Comparison of ENCODE assay signal across 25 cellular contexts in genomic region chr15:70923311-70924080, GRCh38. TPM values are rescaled to one million over a fixed set of nuclear protein-coding genes. Genes with fewer than 3 reads are reported as not detected.
"Had no signal": no experiment of that assay in that cellular context is flagged by ENCODE, and none has a peak within 500 bp of the region (broad histone marks: within the 10 kb centered on the region; RNA-seq: fewer than 3 reads in every experiment).

No MANE protein-coding gene starts in this region.

- H3K36me3 Mint-ChIP-seq: stimulated activated effector memory CD8-positive, alpha-beta T cell treated with anti-CD3 and anti-CD28 coated beads, Interleukin-12 subunit alpha, Interleukin-12 subunit beta, amount 100 ng/mL, for 72 hours; WTC11 had no signal

- H3K4me3 ChIP-seq: cardiac muscle cell, dorsolateral prefrontal cortex, esophagus squamous epithelium, mucosa of descending colon, right lobe of liver, skin epidermis, tibial nerve had no signal

- H3K27ac ChIP-seq: cardiac muscle cell, dorsolateral prefrontal cortex, esophagus squamous epithelium, right lobe of liver, skin epidermis, tibial nerve had no signal

- H3K4me1 ChIP-seq: esophagus squamous epithelium, right lobe of liver, tibial nerve had no signal

- FAIRE-seq: islet of Langerhans had no signal

- DNase-seq: activated CD4-positive, alpha-beta T cell treated with anti-CD3 and anti-CD28 coated beads, Interleukin-2, amount 50 U/mL, for 4 hours; activated CD8-positive, alpha-beta memory T cell treated with anti-CD3 and anti-CD28 coated beads for 24 hours; activated CD8-positive, alpha-beta memory T cell treated with anti-CD3 and anti-CD28 coated beads, Interleukin-2, amount 50 U/mL, for 4 hours; activated T-cell treated with anti-CD3 and anti-CD28 coated beads, Interleukin-2, amount 50 U/mL, for 24 hours; amniotic stem cell; dorsolateral prefrontal cortex; effector memory CD8-positive, alpha-beta T cell; esophagus squamous epithelium; hypothalamus; mesendoderm; mucosa of descending colon; nephron progenitor cell; right lobe of liver; stimulated activated CD4-positive, alpha-beta T cell treated with anti-CD3 and anti-CD28 coated beads, Interleukin-2, amount 100 ng/mL, for 24 hours; stimulated activated naive CD8-positive, alpha-beta T cell treated with anti-CD3 and anti-CD28 coated beads, Interleukin-15, amount 100 ng/mL, for 72 hours; T-helper 9 cell had no signal

- H3K9me3 ChIP-seq: esophagus squamous epithelium, mucosa of descending colon, right lobe of liver, tibial nerve had no signal

- H3K36me3 ChIP-seq: cardiac muscle cell, esophagus squamous epithelium, right lobe of liver had no signal

- ATAC-seq: activated naive CD4-positive, alpha-beta T cell treated with anti-CD3 and anti-CD28 coated beads, Interleukin-2, amount 50 U/mL, for 72 hours; activated T-helper 17 cell treated with anti-CD3 and anti-CD28 coated beads, Interleukin-2, amount 50 U/mL, for 72 hours; effector memory CD8-positive, alpha-beta T cell; mucosa of descending colon; right lobe of liver; stimulated activated effector memory CD8-positive, alpha-beta T cell treated with anti-CD3 and anti-CD28 coated beads, Interleukin-12 subunit alpha, Interleukin-12 subunit beta, amount 100 ng/mL, for 72 hours; stimulated activated naive CD8-positive, alpha-beta T cell treated with anti-CD3 and anti-CD28 coated beads, Interleukin-15, amount 100 ng/mL, for 72 hours; WTC11 had no signal

- H3K27me3 ChIP-seq: cardiac muscle cell, dorsolateral prefrontal cortex, esophagus squamous epithelium, right lobe of liver, tibial nerve had no signal

- H3K27ac Mint-ChIP-seq: activated naive CD4-positive, alpha-beta T cell treated with anti-CD3 and anti-CD28 coated beads, Interleukin-2, amount 50 U/mL, for 72 hours; activated T-cell treated with anti-CD3 and anti-CD28 coated beads, Interleukin-2, amount 50 U/mL, for 24 hours; activated T-helper 17 cell treated with anti-CD3 and anti-CD28 coated beads, Interleukin-2, amount 50 U/mL, for 72 hours; effector memory CD8-positive, alpha-beta T cell; nephron progenitor cell; stimulated activated effector memory CD8-positive, alpha-beta T cell treated with anti-CD3 and anti-CD28 coated beads, Interleukin-12 subunit alpha, Interleukin-12 subunit beta, amount 100 ng/mL, for 72 hours; stimulated activated naive CD8-positive, alpha-beta T cell treated with anti-CD3 and anti-CD28 coated beads, Interleukin-15, amount 100 ng/mL, for 72 hours; WTC11 had no signal

- H3K4me1 Mint-ChIP-seq: activated T-helper 17 cell treated with anti-CD3 and anti-CD28 coated beads, Interleukin-2, amount 50 U/mL, for 72 hours; nephron progenitor cell; stimulated activated effector memory CD8-positive, alpha-beta T cell treated with anti-CD3 and anti-CD28 coated beads, Interleukin-12 subunit alpha, Interleukin-12 subunit beta, amount 100 ng/mL, for 72 hours; stimulated activated naive CD8-positive, alpha-beta T cell treated with anti-CD3 and anti-CD28 coated beads, Interleukin-15, amount 100 ng/mL, for 72 hours; WTC11 had no signal

- H3K4me3 Mint-ChIP-seq: activated T-cell treated with anti-CD3 and anti-CD28 coated beads, Interleukin-2, amount 50 U/mL, for 24 hours; activated T-helper 17 cell treated with anti-CD3 and anti-CD28 coated beads, Interleukin-2, amount 50 U/mL, for 72 hours; effector memory CD8-positive, alpha-beta T cell; nephron progenitor cell; stimulated activated effector memory CD8-positive, alpha-beta T cell treated with anti-CD3 and anti-CD28 coated beads, Interleukin-12 subunit alpha, Interleukin-12 subunit beta, amount 100 ng/mL, for 72 hours; stimulated activated naive CD8-positive, alpha-beta T cell treated with anti-CD3 and anti-CD28 coated beads, Interleukin-15, amount 100 ng/mL, for 72 hours; WTC11 had no signal

RNA-seq across cellular contexts. Expression of gene LRRC49, which starts 30.9 kb away (rescaled TPM):
- total RNA-seq: activated naive CD4-positive, alpha-beta T cell treated with anti-CD3 and anti-CD28 coated beads, Interleukin-2, amount 50 U/mL, for 72 hours; T-helper 1 cell treated with Interleukin-12 subunit alpha and Interleukin-12 subunit beta and Interleukin-4 antibody, amounts not matched to agents 30 ng/mL and 1 ng/mL, for 36 hours had no signal

RNA-seq across cellular contexts. Expression of gene THAP10, which starts 31.3 kb away (rescaled TPM):
- total RNA-seq: T-helper 1 cell treated with Interleukin-12 subunit alpha and Interleukin-12 subunit beta and Interleukin-4 antibody, amounts not matched to agents 30 ng/mL and 1 ng/mL, for 36 hours had no signal
